In the genomic region with DNA sequence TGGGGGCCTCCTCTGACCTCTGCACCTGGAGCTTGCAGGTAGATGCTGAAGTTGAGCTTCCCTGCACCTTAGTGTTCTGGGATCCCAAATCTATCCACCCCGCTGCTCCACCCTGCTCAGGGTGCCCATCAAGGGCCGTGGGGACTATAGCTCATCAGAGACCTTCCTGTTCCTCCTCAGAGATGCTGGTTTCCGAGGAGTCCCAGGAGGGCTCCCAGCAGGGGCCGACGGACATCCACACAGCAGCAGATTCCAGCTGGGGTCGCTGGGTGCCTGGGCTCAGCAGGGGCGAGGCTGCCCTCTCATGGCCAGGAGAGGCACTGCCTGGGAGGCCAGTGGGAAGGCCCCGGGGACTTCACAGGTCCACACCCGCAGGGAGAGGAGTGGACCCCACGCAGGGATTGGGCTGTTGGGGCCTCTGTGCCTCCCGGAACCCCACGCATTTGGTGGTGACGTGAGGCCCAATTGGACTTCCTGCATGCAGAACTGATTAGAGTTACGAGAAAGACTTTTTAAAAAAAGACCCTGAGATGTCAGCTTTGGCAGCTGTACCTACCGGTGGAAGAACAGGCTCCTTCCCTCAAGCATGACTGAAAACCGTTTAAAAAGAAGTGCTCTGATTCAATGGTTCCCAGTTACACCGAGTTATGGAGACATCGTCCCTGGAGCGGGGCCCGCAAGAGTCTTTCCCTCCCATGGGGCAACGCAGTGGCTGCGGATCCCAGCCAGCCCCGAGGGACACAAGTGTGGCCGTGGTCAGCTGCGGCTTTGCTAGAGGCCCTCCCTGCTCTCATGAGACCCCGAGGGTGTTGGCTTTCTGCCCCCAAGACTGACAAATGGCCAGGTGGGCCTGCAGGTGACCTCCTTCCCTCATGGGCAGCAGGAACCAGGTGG, we compare ENCODE assay signal across 1 cellular context.
A peak's percentile ranks its signal among the peaks of the same experiment; 100 is the strongest.
TF ChIP-seq lines count a peak whose summit lies in the region.

No MANE protein-coding gene starts in this region.

TF ChIP-seq in K562, 482 proteins besides CTCF, POLR2A, EP300 and RAD21 (continued from another document):
- TF ChIP-seq, protein P1, sequence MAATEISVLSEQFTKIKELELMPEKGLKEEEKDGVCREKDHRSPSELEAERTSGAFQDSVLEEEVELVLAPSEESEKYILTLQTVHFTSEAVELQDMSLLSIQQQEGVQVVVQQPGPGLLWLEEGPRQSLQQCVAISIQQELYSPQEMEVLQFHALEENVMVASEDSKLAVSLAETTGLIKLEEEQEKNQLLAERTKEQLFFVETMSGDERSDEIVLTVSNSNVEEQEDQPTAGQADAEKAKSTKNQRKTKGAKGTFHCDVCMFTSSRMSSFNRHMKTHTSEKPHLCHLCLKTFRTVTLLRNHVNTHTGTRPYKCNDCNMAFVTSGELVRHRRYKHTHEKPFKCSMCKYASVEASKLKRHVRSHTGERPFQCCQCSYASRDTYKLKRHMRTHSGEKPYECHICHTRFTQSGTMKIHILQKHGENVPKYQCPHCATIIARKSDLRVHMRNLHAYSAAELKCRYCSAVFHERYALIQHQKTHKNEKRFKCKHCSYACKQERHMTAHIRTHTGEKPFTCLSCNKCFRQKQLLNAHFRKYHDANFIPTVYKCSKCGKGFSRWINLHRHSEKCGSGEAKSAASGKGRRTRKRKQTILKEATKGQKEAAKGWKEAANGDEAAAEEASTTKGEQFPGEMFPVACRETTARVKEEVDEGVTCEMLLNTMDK (IDR thresholded peaks at IDR 0.05; ENCODE audit: borderline replicate concordance, insufficient read depth, low read depth, low read length, poor library complexity, severe bottlenecking) = peak; percentile 52
- 0 out of 2 replicates have a peak, but pooled peaks have one; percentile 25 for TF ChIP-seq ETV5 (CRISPR knock-in tag; IDR thresholded peaks at IDR 0.05; ENCODE audit: low read depth)
- TF ChIP-seq, protein P2, sequence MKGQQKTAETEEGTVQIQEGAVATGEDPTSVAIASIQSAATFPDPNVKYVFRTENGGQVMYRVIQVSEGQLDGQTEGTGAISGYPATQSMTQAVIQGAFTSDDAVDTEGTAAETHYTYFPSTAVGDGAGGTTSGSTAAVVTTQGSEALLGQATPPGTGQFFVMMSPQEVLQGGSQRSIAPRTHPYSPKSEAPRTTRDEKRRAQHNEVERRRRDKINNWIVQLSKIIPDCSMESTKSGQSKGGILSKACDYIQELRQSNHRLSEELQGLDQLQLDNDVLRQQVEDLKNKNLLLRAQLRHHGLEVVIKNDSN (CRISPR knock-in tag; IDR thresholded peaks at IDR 0.05) = no peak
- no peak for TF ChIP-seq KDM5B (IDR thresholded peaks at IDR 0.05; ENCODE audit: insufficient replicate concordance, low read depth, low read length)
TF ChIP-seq in K562: peak in this region for 28.
